In the genomic region with DNA sequence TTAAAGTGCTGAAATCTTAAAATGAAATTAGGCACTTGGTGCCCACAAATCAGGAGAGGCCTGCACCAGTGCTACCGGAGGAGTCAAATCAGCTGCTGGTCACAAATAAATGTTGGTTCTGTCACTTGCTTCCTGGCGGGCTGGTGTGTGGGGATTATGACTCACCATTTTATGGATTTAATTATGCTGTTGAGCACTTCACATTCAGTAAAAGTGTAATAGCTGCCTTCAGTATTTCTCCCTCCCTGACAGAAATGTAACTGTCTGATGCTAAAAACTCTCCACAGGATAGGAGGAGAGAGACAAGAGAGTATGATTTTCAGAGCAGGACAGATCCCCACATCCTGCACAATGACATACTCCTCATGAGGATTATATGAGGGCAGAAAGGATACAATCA, we compare ENCODE assay signal across 13 cellular contexts.
DNase-seq lines count a peak whose midpoint lies in the region; ATAC-seq and TF ChIP-seq lines count a peak whose summit lies in the region.
"Had no signal": no experiment of that assay in that cellular context is flagged by ENCODE, and none has a peak within 500 bp of the region (broad histone marks: within the 10 kb centered on the region; RNA-seq: fewer than 3 reads in every experiment).

No MANE protein-coding gene starts in this region.

- H3K4me1 ChIP-seq in vagina = peaks cover 57% of the 10 kb centered on the region
- H3K4me1 ChIP-seq in upper lobe of left lung = no peaks in the 10 kb centered on the region

- TF ChIP-seq CTCF in fibroblast of villous mesenchyme (IDR thresholded peaks at IDR 0.05; ENCODE audit: insufficient read depth, low read depth, low read length) (no peak), vagina (IDR thresholded peaks at IDR 0.05) (no peak), upper lobe of left lung (IDR thresholded peaks at IDR 0.05) (no peak)

- TF ChIP-seq POLR2A in vagina (IDR thresholded peaks at IDR 0.05) = no peak
- no peak for TF ChIP-seq POLR2A in upper lobe of left lung (IDR thresholded peaks at IDR 0.05)

- H3K27me3 ChIP-seq in vagina = no peaks in the 10 kb centered on the region
- no peaks in the 10 kb centered on the region for H3K27me3 ChIP-seq in upper lobe of left lung
- H3K27me3 ChIP-seq: stomach had no signal

- no peak overlapping the region for H3K27ac ChIP-seq in vagina
- H3K27ac ChIP-seq in upper lobe of left lung = no peak overlapping the region
- H3K27ac ChIP-seq: stomach had no signal

- TF ChIP-seq EP300 in upper lobe of left lung (IDR thresholded peaks at IDR 0.05) = no peak

- H3K9me3 ChIP-seq in vagina = no peaks in the 10 kb centered on the region
- H3K9me3 ChIP-seq in upper lobe of left lung = no peaks in the 10 kb centered on the region
- H3K9me3 ChIP-seq: stomach had no signal

- H3K4me3 ChIP-seq in fibroblast of villous mesenchyme (ENCODE audit: low read depth, low read length) (no peak overlapping the region), vagina (no peak overlapping the region), upper lobe of left lung (no peak overlapping the region)
- H3K4me3 ChIP-seq: stomach had no signal

- H3K36me3 ChIP-seq in vagina = no peaks in the 10 kb centered on the region
- no peaks in the 10 kb centered on the region for H3K36me3 ChIP-seq in upper lobe of left lung
- H3K36me3 ChIP-seq: stomach had no signal

- 67 to 80% methylated on average over 2 of the region's 2 CpGs for WGBS in upper lobe of left lung, 2 donors

- ATAC-seq in upper lobe of left lung (ENCODE audit: low FRiP score in 2 of 2) = no peak
- ATAC-seq: activated T-helper 17 cell treated with anti-CD3 and anti-CD28 coated beads, Interleukin-2, amount 50 U/mL, for 72 hours had no signal

- intact Hi-C loops in vagina (cut with DNase I) = no loop called here

- DNase-seq in A172 (ENCODE audit: low spot score) (peak; percentile 90), H4 (ENCODE audit: low spot score) (peak; percentile 87), NCI-H748 (lab: John Stamatoyannopoulos, UW; ENCODE audit: unreplicated experiment) (peak; percentile 80), fibroblast of villous mesenchyme (ENCODE audit: low read depth) (peak; percentile 53), vagina (ENCODE audit: extremely low spot score in 2 of 2) (no peak), 8988T (no peak), MV-4-11 (lab: John Stamatoyannopoulos, UW) (no peak), upper lobe of left lung (no peak)
- DNase-seq: CD4-positive, CD25-positive, alpha-beta regulatory T cell; kidney glomerular epithelial cell; stomach; T-helper 1 cell had no signal

Comparison
In these comparisons a context has a peak if more than half of its experiments do, and no peak if none do; other contexts are left out.
1. DNase-seq: peak in A172 (single experiment), H4 (single experiment), NCI-H748 (single experiment) and fibroblast of villous mesenchyme (single experiment); none in vagina (0 of 2), 8988T (single experiment), MV-4-11 (single experiment) and upper lobe of left lung (0 of 2).